8 cellular contexts compared by ENCODE assay signal in the genomic region with DNA sequence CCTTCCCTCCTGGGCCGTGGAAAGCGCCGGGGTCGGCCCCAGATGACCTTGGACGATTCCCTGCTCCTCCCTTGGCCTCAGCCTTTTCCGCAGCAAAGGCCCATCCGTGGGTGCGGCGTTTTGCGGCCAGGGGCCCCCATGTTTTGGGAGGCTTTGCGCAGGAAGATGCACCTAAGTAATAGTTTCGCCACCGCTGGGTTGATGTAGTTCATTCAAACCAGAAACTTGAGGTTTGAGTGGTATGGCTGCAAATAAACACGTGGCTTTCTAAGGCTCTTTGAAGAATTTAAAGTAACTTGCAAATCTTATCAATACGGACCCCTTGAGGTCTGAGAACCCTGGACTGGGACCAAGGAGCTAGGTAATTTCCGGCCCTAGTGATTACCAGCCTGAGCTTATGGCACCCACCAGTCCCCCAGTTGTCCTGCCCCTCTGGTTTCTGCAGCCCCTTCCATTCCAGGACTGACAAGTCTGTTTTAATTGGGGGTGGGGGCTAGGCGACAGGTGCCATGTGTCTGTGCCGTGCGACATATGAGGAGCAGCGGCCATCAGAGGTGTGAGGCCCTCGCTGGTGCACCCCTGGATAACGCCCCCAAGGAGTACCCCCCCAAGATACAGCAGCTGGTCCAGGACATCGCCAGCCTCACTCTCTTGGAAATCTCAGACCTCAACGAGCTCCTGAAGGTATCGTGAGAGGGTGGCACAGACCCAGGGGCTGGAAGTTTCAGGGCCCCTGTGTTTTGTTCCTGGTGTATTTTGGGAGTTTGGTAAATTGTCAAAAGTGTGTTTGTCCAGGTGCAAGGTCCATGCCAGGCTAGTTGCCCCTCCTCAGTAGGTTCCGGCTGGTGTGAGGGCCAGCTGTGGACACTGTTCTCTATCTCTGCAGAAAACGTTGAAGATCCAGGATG. TPM values are rescaled to one million over a fixed set of nuclear protein-coding genes. Genes with fewer than 3 reads are reported as not detected.
DNase-seq lines count a peak whose midpoint lies in the region; ATAC-seq lines count a peak whose summit lies in the region.

No MANE protein-coding gene starts in this region.

- peak overlapping the region; percentile 77 to 96 (median 90) for H3K27ac Mint-ChIP-seq in CD8-positive, alpha-beta memory T cell
- H3K27ac Mint-ChIP-seq in central memory CD8-positive, alpha-beta T cell (ENCODE audit: low read depth): peak overlapping the region; percentile 95

- H3K9me3 ChIP-seq in CD8-positive, alpha-beta memory T cell (ENCODE audit: low read length): no peaks in the 10 kb centered on the region
- H3K9me3 ChIP-seq in HUES64 (ENCODE audit: insufficient read depth, low read depth, low read length): no peaks in the 10 kb centered on the region
- no peaks in the 10 kb centered on the region for H3K9me3 ChIP-seq in muscle layer of colon (ENCODE audit: low read length)

- DNase-seq in CD8-positive, alpha-beta memory T cell: peak in 1 of 5 donors; percentile 28
- no peak for DNase-seq in central memory CD8-positive, alpha-beta T cell (ENCODE audit: low spot score in 2 of 2)
- DNase-seq in inferior parietal cortex (ENCODE audit: extremely low spot score): no peak
- DNase-seq in hypothalamus (lab: John Stamatoyannopoulos, UW): no peak
- no peak for DNase-seq in NCI-H2171 (lab: John Stamatoyannopoulos, UW)

- CTCF ChIA-PET in CD8-positive, alpha-beta memory T cell (lab: Charles Lee): interaction anchor here (2.2 kb wide), 1 partner anchor 19 kb away, joined by 12 read pairs; the partner anchor contains the start of genes ARL16 and HGS

- no peaks in the 10 kb centered on the region for H3K9me3 Mint-ChIP-seq in CD8-positive, alpha-beta memory T cell
- H3K9me3 Mint-ChIP-seq in central memory CD8-positive, alpha-beta T cell: no peaks in the 10 kb centered on the region

- peak overlapping the region; percentile 63 for H3K4me3 ChIP-seq in CD8-positive, alpha-beta memory T cell (ENCODE audit: low read length)
- H3K4me3 ChIP-seq in HUES64 (ENCODE audit: low read length) (peak overlapping the region; percentile 98), muscle layer of colon (ENCODE audit: low read depth in 1 of 2, low read length in 2 of 2) (peak overlapping the region; percentile 95 to 99)

- peaks cover 0 to 50% (median 4%) of the 10 kb centered on the region in 3 donors for H3K36me3 Mint-ChIP-seq in CD8-positive, alpha-beta memory T cell
- H3K36me3 Mint-ChIP-seq in central memory CD8-positive, alpha-beta T cell (ENCODE audit: insufficient read depth): peaks cover 43% of the 10 kb centered on the region

- H3K36me3 ChIP-seq in CD8-positive, alpha-beta memory T cell (ENCODE audit: insufficient read depth, low read length): peaks cover 11% of the 10 kb centered on the region
- H3K36me3 ChIP-seq in HUES64 (ENCODE audit: insufficient read depth, low read length) (peaks cover 58% of the 10 kb centered on the region), muscle layer of colon (ENCODE audit: insufficient read depth, low read length) (peaks cover 23% of the 10 kb centered on the region)

- H3K4me3 Mint-ChIP-seq in CD8-positive, alpha-beta memory T cell: peak overlapping the region; percentile 73 to 90 (median 83)
- H3K4me3 Mint-ChIP-seq in central memory CD8-positive, alpha-beta T cell: peak overlapping the region; percentile 91

- H3K27me3 Mint-ChIP-seq in CD8-positive, alpha-beta memory T cell: no peaks in the 10 kb centered on the region
- H3K27me3 Mint-ChIP-seq in central memory CD8-positive, alpha-beta T cell: no peaks in the 10 kb centered on the region

- peaks cover 31% of the 10 kb centered on the region for H3K4me1 ChIP-seq in CD8-positive, alpha-beta memory T cell (ENCODE audit: insufficient read depth, low read length)
- H3K4me1 ChIP-seq in HUES64 (ENCODE audit: insufficient read depth, low read length) (no peaks in the 10 kb centered on the region), muscle layer of colon (ENCODE audit: insufficient read depth, low read length) (peaks cover 22% of the 10 kb centered on the region)

- ATAC-seq in central memory CD8-positive, alpha-beta T cell (replicated peaks; ENCODE audit: extremely low read depth, poor library complexity, severe bottlenecking): peak; percentile 34
- ATAC-seq in HG02623 (IDR thresholded peaks at IDR 0.05; ENCODE audit: unreplicated experiment): no peak

- 36% methylated on average over 27 of the region's 27 CpGs for WGBS in HUES64

- H3K27ac ChIP-seq in CD8-positive, alpha-beta memory T cell (ENCODE audit: low read depth, low read length): peak overlapping the region; percentile 91
- H3K27ac ChIP-seq in HUES64 (ENCODE audit: low read depth, low read length): peak overlapping the region; percentile 77
- peak overlapping the region; percentile 89 for H3K27ac ChIP-seq in muscle layer of colon (ENCODE audit: low read depth, low read length)

- POLR2A ChIA-PET in CD8-positive, alpha-beta memory T cell (lab: Charles Lee): interaction anchor here (1.0 to 2.8 kb wide), 5 partner anchors 7 to 319 kb away, joined by 3 to 38 read pairs (median 4); partner anchors contain the start of genes ARHGDIA, ARL16, CENPX and HGS

- H3K9ac ChIP-seq in HUES64 (ENCODE audit: low read depth, low read length): peak overlapping the region; percentile 99
- peak overlapping the region; percentile 71 for H3K9ac ChIP-seq in muscle layer of colon (ENCODE audit: low read length)

- no peaks in the 10 kb centered on the region for H3K27me3 ChIP-seq in CD8-positive, alpha-beta memory T cell (ENCODE audit: insufficient read depth, low read length, poor library complexity, severe bottlenecking)
- H3K27me3 ChIP-seq in HUES64 (ENCODE audit: insufficient read depth, low read length): no peaks in the 10 kb centered on the region
- H3K27me3 ChIP-seq in muscle layer of colon (ENCODE audit: control insufficient read depth in 1 of 2, insufficient read depth in 2 of 2, low read length in 2 of 2): no peaks in the 10 kb centered on the region

- peaks cover 19 to 38% (median 23%) of the 10 kb centered on the region in 3 donors for H3K4me1 Mint-ChIP-seq in CD8-positive, alpha-beta memory T cell
- peaks cover 34% of the 10 kb centered on the region for H3K4me1 Mint-ChIP-seq in central memory CD8-positive, alpha-beta T cell

RNA-seq across cellular contexts. Expression of gene MRPL12, which starts 0.8 kb away (rescaled TPM):
- total RNA-seq in CD8-positive, alpha-beta memory T cell: 100 to 1,000 TPM; 246 to 255 TPM
- polyA plus RNA-seq in CD8-positive, alpha-beta memory T cell: 53.6 TPM
- 117 TPM for polyA plus RNA-seq in HUES64 (2013, experiment 1 of 2)
- 107 TPM for polyA plus RNA-seq in HUES64 (2013, experiment 2 of 2)

RNA-seq across cellular contexts. Expression of gene SLC25A10, which starts 8.1 kb away (rescaled TPM):
- total RNA-seq in CD8-positive, alpha-beta memory T cell: 10 to 100 TPM; 34.1 to 34.7 TPM
- 4.9 TPM for polyA plus RNA-seq in CD8-positive, alpha-beta memory T cell
- polyA plus RNA-seq in HUES64 (2013, experiment 1 of 2): 17.9 TPM
- polyA plus RNA-seq in HUES64 (2013, experiment 2 of 2): 18.4 TPM

RNA-seq across cellular contexts. Expression of gene HGS, which starts 20.2 kb away (rescaled TPM):
- 100 to 1,000 TPM; 122 to 135 TPM for total RNA-seq in CD8-positive, alpha-beta memory T cell
- polyA plus RNA-seq in CD8-positive, alpha-beta memory T cell: 36.7 TPM
- 63.3 TPM for polyA plus RNA-seq in HUES64 (2013, experiment 1 of 2)
- 65.9 TPM for polyA plus RNA-seq in HUES64 (2013, experiment 2 of 2)

RNA-seq across cellular contexts. Expression of gene ARL16, which starts 20.4 kb away (rescaled TPM):
- total RNA-seq in CD8-positive, alpha-beta memory T cell: 10 to 100 TPM; 16.3 to 19.7 TPM
- 33.0 TPM for polyA plus RNA-seq in CD8-positive, alpha-beta memory T cell
- polyA plus RNA-seq in HUES64 (2013, experiment 1 of 2): 44.7 TPM
- polyA plus RNA-seq in HUES64 (2013, experiment 2 of 2): 43.4 TPM

RNA-seq across cellular contexts. Expression of gene CCDC137, which starts 37.5 kb away (rescaled TPM):
- 10 to 100 TPM; 68.6 to 70.7 TPM for total RNA-seq in CD8-positive, alpha-beta memory T cell
- polyA plus RNA-seq in CD8-positive, alpha-beta memory T cell: 22.2 TPM
- 37.7 TPM for polyA plus RNA-seq in HUES64 (2013, experiment 1 of 2)
- 32.3 TPM for polyA plus RNA-seq in HUES64 (2013, experiment 2 of 2)
